8 cellular contexts compared by ENCODE assay signal in genomic region chr16:1408171-1408837, GRCh38. TPM values are rescaled to one million over a fixed set of nuclear protein-coding genes. Genes with fewer than 3 reads are reported as not detected.
DNase-seq lines count a peak whose midpoint lies in the region; ATAC-seq, FAIRE-seq and TF ChIP-seq lines count a peak whose summit lies in the region.

No MANE protein-coding gene starts in this region.

- H3K27ac ChIP-seq in HCT116 (ENCODE audit: low read depth, low read length) (peak overlapping the region; percentile 26; the same call in 1 of the 2 replicates), pancreas (peak overlapping the region in 2 of 4 donors; percentile 27 to 38), thoracic aorta (peak overlapping the region in 1 of 2 donors; percentile 31)

- no peaks in the 10 kb centered on the region for H4K20me1 ChIP-seq in HCT116 (ENCODE audit: insufficient read depth)

- POLR2A ChIA-PET in HCT116 (lab: Charles Lee): interaction anchor here (0.5 to 0.7 kb wide), 2 partner anchors 12 to 314 kb away, joined by 3 read pairs; partner anchors contain the start of gene UQCC4
- POLR2A ChIA-PET in activated naive CD8-positive, alpha-beta T cell treated with anti-CD3 and anti-CD28 coated beads, Interleukin-2, amount 10 ng/mL, durations not matched to agents 7 days and 5 days (lab: Charles Lee): interaction anchor here (0.6 to 1.5 kb wide), 3 partner anchors 8 to 104 kb away, joined by 3 to 7 read pairs (median 6); partner anchors contain the start of gene UQCC4

- DNase-seq in EL: peak; percentile 87
- DNase-seq in HCT116 (ENCODE audit: low read depth, low spot score): peak; percentile 58
- peak; percentile 92 for DNase-seq in NAMALWA (ENCODE audit: low spot score)
- DNase-seq in SKM-1 treated with dmso at 0.1 percent for 144 hours (lab: John Stamatoyannopoulos, UW; ENCODE audit: unreplicated experiment): peak; percentile 64
- DNase-seq in activated naive CD8-positive, alpha-beta T cell treated with anti-CD3 and anti-CD28 coated beads, Interleukin-2, amount 10 ng/mL, durations not matched to agents 7 days and 5 days: peak; percentile 98
- DNase-seq in Right ventricle myocardium superior: peak; percentile 97
- peak; percentile 88 to 99 (median 95) for DNase-seq in pancreas
- peak; percentile 79 for DNase-seq in thoracic aorta (ENCODE audit: low spot score)

- no peak for TF ChIP-seq CTCF in HCT116 (IDR thresholded peaks at IDR 0.05 in 2 of 3, conservative IDR thresholded peaks at IDR 0.05 in 1 of 3; ENCODE audit: borderline replicate concordance in 1 of 3, insufficient read depth in 1 of 3, low read depth in 2 of 3, low read length in 2 of 3)
- no peak for TF ChIP-seq CTCF in pancreas (IDR thresholded peaks at IDR 0.05)
- no peak for TF ChIP-seq CTCF in thoracic aorta (IDR thresholded peaks at IDR 0.05)

- H3K4me1 Mint-ChIP-seq in activated naive CD8-positive, alpha-beta T cell treated with anti-CD3 and anti-CD28 coated beads, Interleukin-2, amount 10 ng/mL, durations not matched to agents 7 days and 5 days: peaks cover 12% of the 10 kb centered on the region

- H3K79me2 ChIP-seq in HCT116 (ENCODE audit: insufficient read depth, low read length): 0 out of 2 replicates have a peak, but pooled peaks cover 4% of the 10 kb centered on the region

- peak overlapping the region; percentile 82 for H3K4me3 Mint-ChIP-seq in activated naive CD8-positive, alpha-beta T cell treated with anti-CD3 and anti-CD28 coated beads, Interleukin-2, amount 10 ng/mL, durations not matched to agents 7 days and 5 days

- TF ChIP-seq RAD21 in HCT116 (IDR thresholded peaks at IDR 0.05; ENCODE audit: low read depth): no peak

- no peak for TF ChIP-seq POLR2A in HCT116 (IDR thresholded peaks at IDR 0.05; ENCODE audit: borderline replicate concordance, extremely low read depth, insufficient read depth, insufficient read length)

- CTCF ChIA-PET in HCT116 (lab: Charles Lee): no interaction called here

- RAD21 ChIA-PET in HCT116 (lab: Charles Lee; ENCODE audit: low non-redundant PET in 1 of 2, low total read pairs in 2 of 2, uncharacterized antibody in 2 of 2, unreplicated experiment in 2 of 2): no interaction called here

- 2 to 3% methylated on average over 40 to 42 of the region's 42 CpGs for WGBS in pancreas, 2 donors

- no peaks in the 10 kb centered on the region for H3K9me3 ChIP-seq in HCT116 (ENCODE audit: control insufficient read depth in 1 of 2, insufficient read depth in 1 of 2, low read depth in 1 of 2, low read length in 2 of 2)
- no peaks in the 10 kb centered on the region for H3K9me3 ChIP-seq in pancreas
- no peaks in the 10 kb centered on the region for H3K9me3 ChIP-seq in thoracic aorta

- H3K9me2 ChIP-seq in HCT116 (ENCODE audit: insufficient read depth): no peaks in the 10 kb centered on the region

- peak overlapping the region; percentile 95 for H3K4me2 ChIP-seq in HCT116 (ENCODE audit: low read length)

- no TSS peak for BruUV-seq in HCT116 (replicated peaks; lab: Mats Ljungman, UMichigan)

- no peak overlapping the region for H2AFZ ChIP-seq in HCT116 (ENCODE audit: low read depth, low read length, poor library complexity, severe bottlenecking)

- H3K27me3 ChIP-seq in HCT116 (ENCODE audit: insufficient read depth, low read length) (no peaks in the 10 kb centered on the region), pancreas (no peaks in the 10 kb centered on the region), thoracic aorta (replicated peaks; ENCODE audit: insufficient read depth) (no peaks in the 10 kb centered on the region)

- no peaks in the 10 kb centered on the region for H3K9me3 Mint-ChIP-seq in activated naive CD8-positive, alpha-beta T cell treated with anti-CD3 and anti-CD28 coated beads, Interleukin-2, amount 10 ng/mL, durations not matched to agents 7 days and 5 days

- peaks cover 5% of the 10 kb centered on the region for H3K36me3 Mint-ChIP-seq in activated naive CD8-positive, alpha-beta T cell treated with anti-CD3 and anti-CD28 coated beads, Interleukin-2, amount 10 ng/mL, durations not matched to agents 7 days and 5 days

- ATAC-seq in HCT116: peak; percentile 94
- ATAC-seq in activated naive CD8-positive, alpha-beta T cell treated with anti-CD3 and anti-CD28 coated beads, Interleukin-2, amount 10 ng/mL, durations not matched to agents 7 days and 5 days (ENCODE audit: low read depth): peak; percentile 89
- ATAC-seq in Right ventricle myocardium superior (ENCODE audit: poor library complexity): peak; percentile 98
- peak; percentile 95 to 98 (median 97) for ATAC-seq in pancreas
- peak; percentile 92 for ATAC-seq in thoracic aorta (ENCODE audit: insufficient number of reproducible peaks, low FRiP score, low read depth)

- H3K4me1 ChIP-seq in HCT116 (ENCODE audit: control insufficient read depth in 1 of 2, insufficient read depth in 2 of 2, low read length in 2 of 2) (peaks cover 9 to 12% of the 10 kb centered on the region in 2 experiments), pancreas (peaks cover 3 to 5% (median 4%) of the 10 kb centered on the region in 3 donors), thoracic aorta (ENCODE audit: control insufficient read depth in 1 of 2, low read depth in 2 of 2) (peaks cover 5 to 25% of the 10 kb centered on the region in 2 donors)

- H3K36me3 ChIP-seq in HCT116 (ENCODE audit: control insufficient read depth in 1 of 2, insufficient read depth in 2 of 2, low read length in 2 of 2): no peaks in the 10 kb centered on the region
- H3K36me3 ChIP-seq in pancreas: no peaks in the 10 kb centered on the region
- H3K36me3 ChIP-seq in thoracic aorta: peaks cover 8% of the 10 kb centered on the region

- H3K27me3 Mint-ChIP-seq in activated naive CD8-positive, alpha-beta T cell treated with anti-CD3 and anti-CD28 coated beads, Interleukin-2, amount 10 ng/mL, durations not matched to agents 7 days and 5 days: no peaks in the 10 kb centered on the region

- H3K4me3 ChIP-seq in HCT116 (replicated peaks in 1 of 2; ENCODE audit: low read depth in 1 of 2, low read length in 2 of 2): peak overlapping the region; percentile 27 to 54
- H3K4me3 ChIP-seq in pancreas: peak overlapping the region in 3 of 4 donors; percentile 33 to 52 (median 36)
- H3K4me3 ChIP-seq in thoracic aorta: peak overlapping the region; percentile 71

- peak overlapping the region; percentile 47 for H3K9ac ChIP-seq in HCT116 (ENCODE audit: low read length)

- no peak overlapping the region for H3K27ac Mint-ChIP-seq in activated naive CD8-positive, alpha-beta T cell treated with anti-CD3 and anti-CD28 coated beads, Interleukin-2, amount 10 ng/mL, durations not matched to agents 7 days and 5 days

- FAIRE-seq in pancreas (lab: Jason Lieb, UNC): peak; percentile 63

- intact Hi-C loops in HCT116 (cut with micrococcal nuclease): no loop called here
- intact Hi-C loops in Right ventricle myocardium superior (cut with DNase I): no loop called here
- intact Hi-C loops in pancreas (cut with DNase I): no loop called here

TF ChIP-seq in HCT116, 20 proteins besides CTCF, POLR2A, EP300 and RAD21:
- peak; percentile 69 for TF ChIP-seq TCF7L2 (IDR thresholded peaks at IDR 0.05; ENCODE audit: borderline replicate concordance, extremely low read depth, insufficient read depth, insufficient read length)
- peak; percentile 81 for TF ChIP-seq SP1 (IDR thresholded peaks at IDR 0.05; ENCODE audit: low read depth)
- no peak for TF ChIP-seq CBX3 (IDR thresholded peaks at IDR 0.05; ENCODE audit: low read depth)
- no peak for TF ChIP-seq EGR1 (IDR thresholded peaks at IDR 0.05; ENCODE audit: low read depth)
- no peak for TF ChIP-seq FOSL1 (IDR thresholded peaks at IDR 0.05; ENCODE audit: low read depth)
- TF ChIP-seq MAX (IDR thresholded peaks at IDR 0.05): no peak

RNA-seq across cellular contexts. Expression of gene UNKL, which starts 6.2 kb away (rescaled TPM):
- total RNA-seq in HCT116 (2021; ENCODE audit: unreplicated experiment): 24.9 TPM
- polyA plus RNA-seq in HCT116 (2012): 12.3 and 14.9 TPM in 2 replicates
- 10 to 100 TPM; 60.4 to 68.7 TPM for total RNA-seq in activated naive CD8-positive, alpha-beta T cell treated with anti-CD3 and anti-CD28 coated beads, Interleukin-2, amount 10 ng/mL, durations not matched to agents 7 days and 5 days
- total RNA-seq in Right ventricle myocardium superior: 13.6 TPM
- total RNA-seq in pancreas: 10 to 100 TPM in 3 of 6 donors, 1 to 10 TPM in 3; 4.4 to 22.1 (median 10.2) TPM
- 10 to 100 TPM in 1 of 2 donors, 1 to 10 TPM in 1; 7.6 to 15.2 TPM for polyA plus RNA-seq in pancreas
- total RNA-seq in thoracic aorta: 10 to 100 TPM; 22.1 to 42.8 TPM

RNA-seq across cellular contexts. Expression of gene UQCC4, which starts 12.2 kb away (rescaled TPM):
- total RNA-seq in HCT116 (2021; ENCODE audit: unreplicated experiment) (22.6 TPM), Right ventricle myocardium superior (14.7 TPM), pancreas (1 to 10 TPM; 2.2 to 4.7 (median 4.3) TPM), thoracic aorta (10 to 100 TPM; 15.2 to 19.3 TPM)
- 25.2 and 26.8 TPM in 2 replicates for polyA plus RNA-seq in HCT116 (2012)
- total RNA-seq in activated naive CD8-positive, alpha-beta T cell treated with anti-CD3 and anti-CD28 coated beads, Interleukin-2, amount 10 ng/mL, durations not matched to agents 7 days and 5 days: 10 to 100 TPM; 14.0 to 15.0 TPM
- polyA plus RNA-seq in pancreas: 10 to 100 TPM in 1 of 2 donors, 1 to 10 TPM in 1; 8.3 to 14.4 TPM

RNA-seq across cellular contexts. Expression of gene PERCC1, which starts 22.6 kb away (rescaled TPM):
- total RNA-seq in HCT116 (2021; ENCODE audit: unreplicated experiment) (not detected), Right ventricle myocardium superior (0.32 TPM), pancreas (under 1 TPM in 2 of 6 donors, not detected in 4; 0.16 to 0.23 TPM), thoracic aorta (not detected)
- polyA plus RNA-seq in HCT116 (2012): not detected in 2 replicates
- total RNA-seq in activated naive CD8-positive, alpha-beta T cell treated with anti-CD3 and anti-CD28 coated beads, Interleukin-2, amount 10 ng/mL, durations not matched to agents 7 days and 5 days: 1 to 10 TPM in 1 of 2 experiments, under 1 TPM in 1; 0.57 to 1.2 TPM
- not detected for polyA plus RNA-seq in pancreas

RNA-seq across cellular contexts. Expression of gene CCDC154, which starts 36.1 kb away (rescaled TPM):
- total RNA-seq in HCT116 (2021; ENCODE audit: unreplicated experiment): 1.7 TPM
- 0.31 and 0.34 TPM in 2 replicates for polyA plus RNA-seq in HCT116 (2012)
- total RNA-seq in activated naive CD8-positive, alpha-beta T cell treated with anti-CD3 and anti-CD28 coated beads, Interleukin-2, amount 10 ng/mL, durations not matched to agents 7 days and 5 days: 1 to 10 TPM; 6.1 to 6.5 TPM
- total RNA-seq in Right ventricle myocardium superior: 0.81 TPM
- 1 to 10 TPM in 3 of 6 donors, under 1 TPM in 3; 0.59 to 3.2 (median 1.2) TPM for total RNA-seq in pancreas
- polyA plus RNA-seq in pancreas: 1 to 10 TPM; 7.7 to 7.8 TPM
- under 1 TPM; 0.63 to 0.81 TPM for total RNA-seq in thoracic aorta

RNA-seq across cellular contexts. Expression of gene GNPTG, which starts 56.6 kb away (rescaled TPM):
- total RNA-seq in HCT116 (2021; ENCODE audit: unreplicated experiment) (35.2 TPM), Right ventricle myocardium superior (30.3 TPM), pancreas (10 to 100 TPM; 28.0 to 51.5 (median 36.2) TPM), thoracic aorta (10 to 100 TPM; 67.9 to 69.7 TPM)
- 31.4 and 34.6 TPM in 2 replicates for polyA plus RNA-seq in HCT116 (2012)
- 10 to 100 TPM; 43.2 to 46.5 TPM for total RNA-seq in activated naive CD8-positive, alpha-beta T cell treated with anti-CD3 and anti-CD28 coated beads, Interleukin-2, amount 10 ng/mL, durations not matched to agents 7 days and 5 days
- polyA plus RNA-seq in pancreas: 10 to 100 TPM; 58.2 to 75.3 TPM
